Comparison of ENCODE assay signal across 10 cellular contexts in genomic region chr3:31213869-31214486, GRCh38.
DNase-seq lines count a peak whose midpoint lies in the region; ATAC-seq lines count a peak whose summit lies in the region.
"Had no signal": no experiment of that assay in that cellular context is flagged by ENCODE, and none has a peak within 500 bp of the region (broad histone marks: within the 10 kb centered on the region; RNA-seq: fewer than 3 reads in every experiment).

No MANE protein-coding gene starts in this region.

- H3K27ac Mint-ChIP-seq in CD4-positive, alpha-beta memory T cell: peak overlapping the region; percentile 54 to 96 (median 81)
- H3K27ac Mint-ChIP-seq in activated T-helper 17 cell treated with anti-CD3 and anti-CD28 coated beads, Interleukin-2, amount 50 U/mL, for 72 hours: peak overlapping the region; percentile 80
- H3K27ac Mint-ChIP-seq in stimulated activated memory B cell treated with anti-CD40 and anti-IgM and Interleukin-4, amounts not matched to agents 10 μg/mL and 1 μg/mL and 100 μg/mL, for 72 hours: no peak overlapping the region

- peak; percentile 73 to 87 (median 82) for DNase-seq in CD4-positive, alpha-beta memory T cell
- no peak for DNase-seq in cortex of kidney (lab: John Stamatoyannopoulos, UW)
- no peak for DNase-seq in NCI-H1417 treated with DMSO at 0.1 percent for 48 hours (lab: John Stamatoyannopoulos, UW)
- no peak for DNase-seq in NCI-H2107 treated with DMSO at 0.1 percent for 48 hours (lab: John Stamatoyannopoulos, UW; ENCODE audit: unreplicated experiment)
- DNase-seq: EL, right lobe of liver had no signal

- H3K9me3 ChIP-seq in CD4-positive, alpha-beta memory T cell (ENCODE audit: control insufficient read depth in 1 of 2, low read length in 2 of 2): no peaks in the 10 kb centered on the region
- H3K9me3 ChIP-seq: right lobe of liver had no signal

- no peak overlapping the region for H3K27ac ChIP-seq in CD4-positive, alpha-beta memory T cell (ENCODE audit: low read depth, low read length)
- H3K27ac ChIP-seq: right lobe of liver had no signal

- H3K27me3 ChIP-seq in CD4-positive, alpha-beta memory T cell (ENCODE audit: insufficient read depth, low read length): no peaks in the 10 kb centered on the region
- H3K27me3 ChIP-seq: right lobe of liver had no signal

- H3K9me3 Mint-ChIP-seq in CD4-positive, alpha-beta memory T cell: no peaks in the 10 kb centered on the region
- H3K9me3 Mint-ChIP-seq in activated T-helper 17 cell treated with anti-CD3 and anti-CD28 coated beads, Interleukin-2, amount 50 U/mL, for 72 hours: no peaks in the 10 kb centered on the region
- H3K9me3 Mint-ChIP-seq in stimulated activated memory B cell treated with anti-CD40 and anti-IgM and Interleukin-4, amounts not matched to agents 10 μg/mL and 1 μg/mL and 100 μg/mL, for 72 hours: no peaks in the 10 kb centered on the region

- H3K27me3 Mint-ChIP-seq in CD4-positive, alpha-beta memory T cell: no peaks in the 10 kb centered on the region
- H3K27me3 Mint-ChIP-seq in activated T-helper 17 cell treated with anti-CD3 and anti-CD28 coated beads, Interleukin-2, amount 50 U/mL, for 72 hours: no peaks in the 10 kb centered on the region
- H3K27me3 Mint-ChIP-seq in stimulated activated memory B cell treated with anti-CD40 and anti-IgM and Interleukin-4, amounts not matched to agents 10 μg/mL and 1 μg/mL and 100 μg/mL, for 72 hours: no peaks in the 10 kb centered on the region

- no peaks in the 10 kb centered on the region for H3K36me3 Mint-ChIP-seq in CD4-positive, alpha-beta memory T cell
- H3K36me3 Mint-ChIP-seq in activated T-helper 17 cell treated with anti-CD3 and anti-CD28 coated beads, Interleukin-2, amount 50 U/mL, for 72 hours (ENCODE audit: low read depth): no peaks in the 10 kb centered on the region
- no peaks in the 10 kb centered on the region for H3K36me3 Mint-ChIP-seq in stimulated activated memory B cell treated with anti-CD40 and anti-IgM and Interleukin-4, amounts not matched to agents 10 μg/mL and 1 μg/mL and 100 μg/mL, for 72 hours

- H3K4me3 ChIP-seq in CD4-positive, alpha-beta memory T cell (ENCODE audit: low read length in 2 of 2): no peak overlapping the region
- H3K4me3 ChIP-seq: right lobe of liver had no signal

- peak overlapping the region; percentile 53 to 89 (median 78) for H3K4me3 Mint-ChIP-seq in CD4-positive, alpha-beta memory T cell
- H3K4me3 Mint-ChIP-seq in activated T-helper 17 cell treated with anti-CD3 and anti-CD28 coated beads, Interleukin-2, amount 50 U/mL, for 72 hours: peak overlapping the region; percentile 67
- H3K4me3 Mint-ChIP-seq in stimulated activated memory B cell treated with anti-CD40 and anti-IgM and Interleukin-4, amounts not matched to agents 10 μg/mL and 1 μg/mL and 100 μg/mL, for 72 hours: no peak overlapping the region

- H3K4me1 Mint-ChIP-seq in CD4-positive, alpha-beta memory T cell: peaks cover 82 to 100% (median 93%) of the 10 kb centered on the region in 4 donors
- H3K4me1 Mint-ChIP-seq in activated T-helper 17 cell treated with anti-CD3 and anti-CD28 coated beads, Interleukin-2, amount 50 U/mL, for 72 hours: peaks cover 74% of the 10 kb centered on the region
- H3K4me1 Mint-ChIP-seq in stimulated activated memory B cell treated with anti-CD40 and anti-IgM and Interleukin-4, amounts not matched to agents 10 μg/mL and 1 μg/mL and 100 μg/mL, for 72 hours: peaks cover 27% of the 10 kb centered on the region

- no peaks in the 10 kb centered on the region for H3K36me3 ChIP-seq in CD4-positive, alpha-beta memory T cell (ENCODE audit: insufficient read depth, low read length)
- H3K36me3 ChIP-seq: right lobe of liver had no signal

- CTCF ChIA-PET in CD4-positive, alpha-beta memory T cell (lab: Charles Lee; ENCODE audit: partially characterized antibody): interaction anchor here (0.6 to 2.2 kb wide), 5 partner anchors 12 to 521 kb away, joined by 3 to 22 read pairs (median 3); no protein-coding TSS in a partner anchor

- intact Hi-C loops in CD4-positive, alpha-beta memory T cell (cut with micrococcal nuclease): loop anchor here (1.0 to 5.0 kb wide), 5 partner anchors 12 to 318 kb away; partner anchors contain the start of gene STT3B

- ATAC-seq in GM19463 (IDR thresholded peaks at IDR 0.05; ENCODE audit: unreplicated experiment) (peak; percentile 61), HG03469 (IDR thresholded peaks at IDR 0.05; ENCODE audit: unreplicated experiment) (peak; percentile 48)
- peak; percentile 16 for ATAC-seq in activated T-helper 17 cell treated with anti-CD3 and anti-CD28 coated beads, Interleukin-2, amount 50 U/mL, for 72 hours (replicated peaks)
- no peak for ATAC-seq in stimulated activated memory B cell treated with anti-CD40 and anti-IgM and Interleukin-4, amounts not matched to agents 10 μg/mL and 1 μg/mL and 100 μg/mL, for 72 hours

- POLR2A ChIA-PET in CD4-positive, alpha-beta memory T cell (lab: Charles Lee; ENCODE audit: partially characterized antibody): interaction anchor here (0.7 to 8.2 kb wide), 7 partner anchors 12 to 327 kb away, joined by 3 to 105 read pairs (median 10); partner anchors contain the start of gene STT3B

- peaks cover 88% of the 10 kb centered on the region for H3K4me1 ChIP-seq in CD4-positive, alpha-beta memory T cell (ENCODE audit: insufficient read depth, low read length)
- H3K4me1 ChIP-seq: right lobe of liver had no signal

Comparison
In these comparisons a context has a peak if more than half of its experiments do, and no peak if none do; other contexts are left out.
1. DNase-seq: peak in CD4-positive, alpha-beta memory T cell (5 of 5); none in cortex of kidney (single experiment), NCI-H1417 treated with DMSO at 0.1 percent for 48 hours (single experiment) and NCI-H2107 treated with DMSO at 0.1 percent for 48 hours (single experiment).